Comparison of ENCODE assay signal across 8 cellular contexts in the genomic region with DNA sequence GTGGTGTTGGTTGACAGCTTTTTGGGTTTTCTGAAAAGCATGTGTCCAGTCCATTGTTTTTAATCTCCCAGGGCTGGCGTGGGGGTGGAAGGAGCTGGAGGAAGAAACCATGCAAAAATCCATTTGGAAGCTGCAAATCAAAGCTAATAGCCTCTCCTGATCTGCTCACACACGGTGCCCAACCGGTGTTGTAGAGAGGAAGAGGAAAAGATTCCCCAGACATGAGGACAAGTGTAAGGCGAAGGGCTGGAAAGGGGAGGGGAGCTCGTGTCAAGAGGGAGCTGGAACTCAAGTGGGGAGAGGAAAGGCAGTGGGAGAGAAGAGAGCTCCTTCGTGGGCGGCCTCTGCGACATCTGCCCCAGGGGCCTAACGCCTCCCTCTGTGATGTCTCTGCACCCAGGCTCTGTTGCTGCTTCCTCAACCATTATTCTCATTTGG.
DNase-seq lines count a peak whose midpoint lies in the region; ATAC-seq and TF ChIP-seq lines count a peak whose summit lies in the region.

No MANE protein-coding gene starts in this region.

- no peak overlapping the region for H3K4me3 ChIP-seq in Peyer's patch
- peak overlapping the region; percentile 8 to 33 (median 25) for H3K4me3 ChIP-seq in esophagus muscularis mucosa
- H3K4me3 ChIP-seq in rectal smooth muscle tissue (ENCODE audit: low read length), result peak overlapping the region; percentile 2

- no peaks in the 10 kb centered on the region for H3K27me3 ChIP-seq in Peyer's patch
- no peaks in the 10 kb centered on the region for H3K27me3 ChIP-seq in esophagus muscularis mucosa
- H3K27me3 ChIP-seq in rectal smooth muscle tissue (ENCODE audit: control insufficient read depth, insufficient read depth, low read length), result no peaks in the 10 kb centered on the region

- H3K27me3 Mint-ChIP-seq in Calu3 (ENCODE audit: unreplicated experiment), result no peaks in the 10 kb centered on the region

- H3K27ac ChIP-seq in Peyer's patch (peak overlapping the region; percentile 82 to 96 (median 90)), esophagus muscularis mucosa (replicated peaks in 1 of 4) (peak overlapping the region; percentile 91 to 98 (median 98)), rectal smooth muscle tissue (ENCODE audit: low read depth, low read length) (peak overlapping the region; percentile 98)

- no peak for TF ChIP-seq EP300 in esophagus muscularis mucosa (IDR thresholded peaks at IDR 0.05)

- peaks cover 50% of the 10 kb centered on the region for H3K36me3 Mint-ChIP-seq in Calu3 (ENCODE audit: insufficient read depth, unreplicated experiment)

- BruUV-seq in Calu3 (replicated peaks; lab: Mats Ljungman, UMichigan), result no TSS peak

- no peaks in the 10 kb centered on the region for H3K9me3 ChIP-seq in Peyer's patch
- no peaks in the 10 kb centered on the region for H3K9me3 ChIP-seq in esophagus muscularis mucosa

- H3K4me1 ChIP-seq in Peyer's patch, result peaks cover 14 to 91% (median 35%) of the 10 kb centered on the region in 4 donors
- peaks cover 96 to 97% (median 96%) of the 10 kb centered on the region in 4 donors for H3K4me1 ChIP-seq in esophagus muscularis mucosa
- peaks cover 83% of the 10 kb centered on the region for H3K4me1 ChIP-seq in rectal smooth muscle tissue (ENCODE audit: control insufficient read depth, insufficient read depth, low read length)

- no peaks in the 10 kb centered on the region for H3K9me3 Mint-ChIP-seq in Calu3 (ENCODE audit: low read depth, unreplicated experiment)

- TF ChIP-seq POLR2A in Peyer's patch (IDR thresholded peaks at IDR 0.05) (no peak), esophagus muscularis mucosa (IDR thresholded peaks at IDR 0.05; ENCODE audit: low read depth) (no peak)

- DNase-seq in Calu3 (no peak), Peyer's patch (no peak), esophagus muscularis mucosa (ENCODE audit: extremely low spot score) (no peak), AG08396 (ENCODE audit: low spot score) (no peak), omental fat pad (ENCODE audit: low spot score) (no peak), cerebellar cortex (ENCODE audit: low spot score) (no peak)

- intact Hi-C loops in Calu3 (cut with micrococcal nuclease; ENCODE audit: unreplicated experiment) (loop anchor here (5.0 kb wide), 2 partner anchors 150 to 260 kb away; no protein-coding TSS in a partner anchor), esophagus muscularis mucosa (cut with DNase I) (loop anchor here (2.0 to 10.0 kb wide), 6 partner anchors 187 to 363 kb away; no protein-coding TSS in a partner anchor)

- H3K4me1 Mint-ChIP-seq in Calu3 (ENCODE audit: low read depth, unreplicated experiment), result peaks cover 99% of the 10 kb centered on the region

- H3K9ac ChIP-seq in rectal smooth muscle tissue (ENCODE audit: low read length), result peak overlapping the region; percentile 2

- peak overlapping the region; percentile 27 for H3K4me3 Mint-ChIP-seq in Calu3 (ENCODE audit: low read depth, unreplicated experiment)

- H3K36me3 ChIP-seq in Peyer's patch (no peaks in the 10 kb centered on the region), esophagus muscularis mucosa (no peaks in the 10 kb centered on the region), rectal smooth muscle tissue (ENCODE audit: control insufficient read depth, insufficient read depth, low read length) (no peaks in the 10 kb centered on the region)

- 16% methylated on average over 9 of the region's 9 CpGs for WGBS in esophagus muscularis mucosa

- no peak for ATAC-seq in GM19463 (IDR thresholded peaks at IDR 0.05; ENCODE audit: unreplicated experiment)
- no peak for ATAC-seq in omental fat pad (ENCODE audit: low FRiP score)

- CTCF ChIA-PET in Calu3 (lab: Charles Lee), result interaction anchor here (0.7 to 3.4 kb wide), 4 partner anchors 15 to 110 kb away, joined by 3 to 22 read pairs (median 8); no protein-coding TSS in a partner anchor

- peak overlapping the region; percentile 85 for H3K27ac Mint-ChIP-seq in Calu3 (ENCODE audit: unreplicated experiment)

- no peak for TF ChIP-seq CTCF in Calu3 (IDR thresholded peaks at IDR 0.05; ENCODE audit: unreplicated experiment)
- no peak for TF ChIP-seq CTCF in Peyer's patch (IDR thresholded peaks at IDR 0.05)
- TF ChIP-seq CTCF in esophagus muscularis mucosa (IDR thresholded peaks at IDR 0.05), result no peak
- TF ChIP-seq CTCF in omental fat pad (IDR thresholded peaks at IDR 0.05), result no peak

Comparison
In these comparisons a context has a peak if more than half of its experiments do, and no peak if none do; other contexts are left out.
1. H3K4me3 ChIP-seq: peak in esophagus muscularis mucosa (4 of 4) and rectal smooth muscle tissue (single experiment); none in Peyer's patch (0 of 4).
2. Peak in every context shown above with its lines, with median percentiles within 50 percentile points of each other: H3K27ac ChIP-seq.